ENCODE assay signal across 8 cellular contexts in the genomic region with DNA sequence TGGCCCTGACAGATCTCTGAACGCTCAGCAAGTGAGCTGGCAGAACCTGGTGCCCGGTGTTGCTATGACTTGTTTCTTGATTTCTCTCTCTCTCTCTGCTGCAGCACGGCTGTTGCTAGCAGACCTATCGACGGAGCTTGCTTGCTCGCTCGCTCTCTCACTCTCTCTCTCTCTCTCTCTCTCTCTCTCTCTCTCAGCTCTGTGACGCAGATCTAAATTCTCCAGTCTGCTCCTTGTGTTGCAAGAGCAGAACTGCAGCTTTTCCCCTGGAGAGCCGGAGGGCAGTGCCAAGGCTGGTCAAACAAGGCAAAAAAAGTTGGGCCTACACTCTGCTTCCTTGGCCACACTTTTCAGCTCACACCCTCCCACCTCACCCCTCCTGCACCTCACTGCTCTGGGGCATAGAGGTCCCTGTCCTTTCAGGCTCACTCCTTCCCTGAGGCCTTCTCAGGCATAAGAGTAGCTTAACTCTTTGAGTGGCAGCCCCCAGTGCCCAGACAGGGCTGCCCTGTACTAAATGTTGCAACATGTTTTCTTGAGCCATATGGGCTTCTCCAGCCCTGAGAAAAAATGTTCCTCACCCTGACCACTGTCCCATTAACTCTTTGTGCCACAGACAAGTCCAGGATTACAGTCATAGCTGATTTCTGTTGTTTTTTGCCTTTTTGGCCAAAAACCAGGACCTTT.
DNase-seq lines count a peak whose midpoint lies in the region; ATAC-seq, FAIRE-seq and TF ChIP-seq lines count a peak whose summit lies in the region.

No MANE protein-coding gene starts in this region.

- peak; percentile 95 for DNase-seq in A172 (ENCODE audit: low spot score)
- peak; percentile 75 for DNase-seq in T-helper 2 cell treated with Interferon-gamma antibody and Interleukin-4, amounts not matched to agents 5 μg/mL and 100 μg/mL, for 36 hours (ENCODE audit: low spot score)
- DNase-seq in astrocyte (ENCODE audit: low read depth): peak; percentile 97
- DNase-seq in right cardiac atrium: peak; percentile 85 to 91 (median 91)
- peak; percentile 99 for DNase-seq in renal cortical epithelial cell (ENCODE audit: low read depth)
- no peak for DNase-seq in GM19240 (ENCODE audit: insufficient read length, low spot score)

- H3K9me3 Mint-ChIP-seq in T-helper 2 cell treated with Interferon-gamma antibody and Interleukin-4, amounts not matched to agents 5 μg/mL and 100 μg/mL, for 36 hours: no peaks in the 10 kb centered on the region
- no peaks in the 10 kb centered on the region for H3K9me3 Mint-ChIP-seq in astrocyte (ENCODE audit: unreplicated experiment)

- peak; percentile 17 for ATAC-seq in GM18520 (IDR thresholded peaks at IDR 0.05; ENCODE audit: unreplicated experiment)
- peak; percentile 24 for ATAC-seq in HG03439 (IDR thresholded peaks at IDR 0.05; ENCODE audit: unreplicated experiment)
- ATAC-seq in right cardiac atrium: peak; percentile 57 to 66

- peaks cover 77% of the 10 kb centered on the region for H3K4me1 Mint-ChIP-seq in T-helper 2 cell treated with Interferon-gamma antibody and Interleukin-4, amounts not matched to agents 5 μg/mL and 100 μg/mL, for 36 hours (ENCODE audit: low read depth)
- H3K4me1 Mint-ChIP-seq in astrocyte (ENCODE audit: low read depth, unreplicated experiment): peaks cover 23% of the 10 kb centered on the region

- H3K27ac Mint-ChIP-seq in T-helper 2 cell treated with Interferon-gamma antibody and Interleukin-4, amounts not matched to agents 5 μg/mL and 100 μg/mL, for 36 hours: peak overlapping the region; percentile 99
- H3K27ac Mint-ChIP-seq in astrocyte (ENCODE audit: unreplicated experiment): no peak overlapping the region

- H3K36me3 Mint-ChIP-seq in T-helper 2 cell treated with Interferon-gamma antibody and Interleukin-4, amounts not matched to agents 5 μg/mL and 100 μg/mL, for 36 hours (ENCODE audit: low read depth): peaks cover 39% of the 10 kb centered on the region
- H3K36me3 Mint-ChIP-seq in astrocyte (ENCODE audit: low read depth, unreplicated experiment): no peaks in the 10 kb centered on the region

- intact Hi-C loops in right cardiac atrium (cut with DNase I): loop anchor here in 3 of 4 donors (5.0 to 10.0 kb wide), 2 partner anchors 138 to 141 kb away; no protein-coding TSS in a partner anchor

- H3K9me3 ChIP-seq in astrocyte (ENCODE audit: insufficient read depth, low read depth, low read length) (no peaks in the 10 kb centered on the region), right cardiac atrium (ENCODE audit: control insufficient read depth, low read length) (no peaks in the 10 kb centered on the region)

- 11% methylated on average over 9 of the region's 9 CpGs for WGBS in right cardiac atrium

- H3K9ac ChIP-seq in astrocyte (ENCODE audit: low read length): peak overlapping the region; percentile 31

- peak overlapping the region; percentile 59 for H3K4me2 ChIP-seq in astrocyte (ENCODE audit: low read length)

- H3K4me3 Mint-ChIP-seq in T-helper 2 cell treated with Interferon-gamma antibody and Interleukin-4, amounts not matched to agents 5 μg/mL and 100 μg/mL, for 36 hours: peak overlapping the region; percentile 90
- H3K4me3 Mint-ChIP-seq in astrocyte (ENCODE audit: unreplicated experiment): peak overlapping the region; percentile 47

- peaks cover 13% of the 10 kb centered on the region for H3K4me1 ChIP-seq in astrocyte (ENCODE audit: insufficient read depth, low read length)
- H3K4me1 ChIP-seq in right cardiac atrium (ENCODE audit: control insufficient read depth, insufficient read depth, low read length): peaks cover 32% of the 10 kb centered on the region

- TF ChIP-seq CTCF in astrocyte (IDR thresholded peaks at IDR 0.05; ENCODE audit: insufficient read depth, low read depth, low read length): peak; percentile 64

- H3K36me3 ChIP-seq in astrocyte (ENCODE audit: insufficient read depth, low read length): no peaks in the 10 kb centered on the region

- H3K79me2 ChIP-seq in astrocyte (ENCODE audit: insufficient read depth, low read length): no peaks in the 10 kb centered on the region

- no peak overlapping the region for H3K4me3 ChIP-seq in astrocyte (ENCODE audit: insufficient read depth, low read depth, low read length)
- H3K4me3 ChIP-seq in right cardiac atrium (ENCODE audit: low read length): peak overlapping the region; percentile 80

- no peaks in the 10 kb centered on the region for H4K20me1 ChIP-seq in astrocyte (ENCODE audit: insufficient read depth, low read length)

- H3K27ac ChIP-seq in astrocyte (ENCODE audit: low read depth, low read length): no peak overlapping the region
- peak overlapping the region; percentile 100 for H3K27ac ChIP-seq in right cardiac atrium (ENCODE audit: low read length)

- H3K27me3 Mint-ChIP-seq in T-helper 2 cell treated with Interferon-gamma antibody and Interleukin-4, amounts not matched to agents 5 μg/mL and 100 μg/mL, for 36 hours (ENCODE audit: low read depth): no peaks in the 10 kb centered on the region
- no peaks in the 10 kb centered on the region for H3K27me3 Mint-ChIP-seq in astrocyte (ENCODE audit: low read depth, unreplicated experiment)

- peak overlapping the region; percentile 46 for H2AFZ ChIP-seq in astrocyte (ENCODE audit: low read depth, low read length)

- FAIRE-seq in astrocyte (lab: Jason Lieb, UNC): no peak

- H3K27me3 ChIP-seq in astrocyte (ENCODE audit: insufficient read depth, low read length) (no peaks in the 10 kb centered on the region), right cardiac atrium (ENCODE audit: control insufficient read depth, insufficient read depth) (no peaks in the 10 kb centered on the region)
